In the genomic region with DNA sequence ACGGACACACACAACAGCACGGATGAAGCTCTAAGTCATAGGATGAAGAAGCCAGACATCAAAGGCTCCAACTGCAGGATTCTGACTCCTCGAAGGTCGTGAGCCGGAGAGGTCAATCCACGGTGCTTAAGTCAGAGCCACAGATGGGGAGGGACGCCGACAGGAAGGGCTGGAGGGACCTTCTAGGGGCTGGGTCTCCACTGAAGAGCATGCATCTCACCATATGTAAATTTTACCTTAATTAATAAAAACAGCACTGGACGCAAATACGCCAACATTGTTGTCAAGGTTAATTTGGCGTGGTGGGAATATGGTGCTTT, we compare ENCODE assay signal across 30 cellular contexts. TPM values are rescaled to one million over a fixed set of nuclear protein-coding genes. Genes with fewer than 3 reads are reported as not detected.
"Had no signal": no experiment of that assay in that cellular context is flagged by ENCODE, and none has a peak within 500 bp of the region (broad histone marks: within the 10 kb centered on the region; RNA-seq: fewer than 3 reads in every experiment).

No MANE protein-coding gene starts in this region.

- H3K36me3 Mint-ChIP-seq: mesothelial cell of epicardium; naive thymus-derived CD4-positive, alpha-beta T cell; natural killer cell treated with Interleukin-12 subunit alpha and Interleukin-12 subunit beta and Interleukin-15 and Interleukin-18, amount 100 ng/mL, for 72 hours; stimulated activated effector memory CD8-positive, alpha-beta T cell treated with anti-CD3 and anti-CD28 coated beads, Interleukin-12 subunit alpha, Interleukin-12 subunit beta, amount 100 ng/mL, for 72 hours; type B pancreatic cell had no signal

- H3K4me2 ChIP-seq: hepatocyte had no signal

- H2AFZ ChIP-seq: hepatocyte had no signal

- H3K9me3 Mint-ChIP-seq: mesothelial cell of epicardium; stimulated activated effector memory CD8-positive, alpha-beta T cell treated with anti-CD3 and anti-CD28 coated beads, Interleukin-12 subunit alpha, Interleukin-12 subunit beta, amount 100 ng/mL, for 72 hours; type B pancreatic cell had no signal

- H3K9me3 ChIP-seq: lower lobe of right lung, ovary, right atrium auricular region, sigmoid colon, spleen, tibial nerve, vagina had no signal

- H3K36me3 ChIP-seq: heart right ventricle, lower lobe of right lung, ovary, right atrium auricular region, sigmoid colon, spleen, tibial nerve, vagina had no signal

- H3K27ac Mint-ChIP-seq: mesothelial cell of epicardium; naive thymus-derived CD4-positive, alpha-beta T cell; natural killer cell treated with Interleukin-12 subunit alpha and Interleukin-12 subunit beta and Interleukin-15 and Interleukin-18, amount 100 ng/mL, for 72 hours; progenitor cell of endocrine pancreas; stimulated activated effector memory CD8-positive, alpha-beta T cell treated with anti-CD3 and anti-CD28 coated beads, Interleukin-12 subunit alpha, Interleukin-12 subunit beta, amount 100 ng/mL, for 72 hours; stimulated activated naive CD8-positive, alpha-beta T cell treated with anti-CD3 and anti-CD28 coated beads, Interleukin-15, amount 100 ng/mL, for 72 hours; type B pancreatic cell had no signal

- H3K79me2 ChIP-seq: hepatocyte had no signal

- DNase-seq: islet precursor cell; kidney glomerular epithelial cell; lower lobe of right lung; mesendoderm; naive thymus-derived CD4-positive, alpha-beta T cell; sigmoid colon; small intestine; stimulated activated CD4-positive, alpha-beta T cell treated with anti-CD3 and anti-CD28 coated beads, Interleukin-4, amount 100 ng/mL, for 24 hours; stimulated activated naive CD4-positive, alpha-beta T cell treated with Interleukin-2 at 50 U/mL for 16 hours; stimulated activated naive CD8-positive, alpha-beta T cell treated with anti-CD3 and anti-CD28 coated beads, Interleukin-15, amount 100 ng/mL, for 72 hours; substantia nigra had no signal

- H3K27me3 ChIP-seq: hepatocyte, ovary, right atrium auricular region, vagina had no signal

- H3K4me3 ChIP-seq: heart right ventricle, hepatocyte, lower lobe of right lung, ovary, right atrium auricular region, sigmoid colon, spleen, tibial nerve, vagina had no signal

- ATAC-seq: left lobe of liver; naive thymus-derived CD4-positive, alpha-beta T cell; natural killer cell treated with Interleukin-12 subunit alpha and Interleukin-12 subunit beta and Interleukin-15 and Interleukin-18, amount 100 ng/mL, for 72 hours; stimulated activated effector memory CD8-positive, alpha-beta T cell treated with anti-CD3 and anti-CD28 coated beads, Interleukin-12 subunit alpha, Interleukin-12 subunit beta, amount 100 ng/mL, for 72 hours; stimulated activated naive CD8-positive, alpha-beta T cell treated with anti-CD3 and anti-CD28 coated beads, Interleukin-15, amount 100 ng/mL, for 72 hours had no signal

- H3K27ac ChIP-seq: hepatocyte, lower lobe of right lung, ovary, right atrium auricular region, sigmoid colon, spleen, tibial nerve, vagina had no signal

- H3K4me3 Mint-ChIP-seq: mesothelial cell of epicardium; naive thymus-derived CD4-positive, alpha-beta T cell; natural killer cell treated with Interleukin-12 subunit alpha and Interleukin-12 subunit beta and Interleukin-15 and Interleukin-18, amount 100 ng/mL, for 72 hours; stimulated activated effector memory CD8-positive, alpha-beta T cell treated with anti-CD3 and anti-CD28 coated beads, Interleukin-12 subunit alpha, Interleukin-12 subunit beta, amount 100 ng/mL, for 72 hours; stimulated activated naive CD8-positive, alpha-beta T cell treated with anti-CD3 and anti-CD28 coated beads, Interleukin-15, amount 100 ng/mL, for 72 hours; type B pancreatic cell had no signal

- H3K4me1 Mint-ChIP-seq: naive thymus-derived CD4-positive, alpha-beta T cell; stimulated activated effector memory CD8-positive, alpha-beta T cell treated with anti-CD3 and anti-CD28 coated beads, Interleukin-12 subunit alpha, Interleukin-12 subunit beta, amount 100 ng/mL, for 72 hours; stimulated activated naive CD8-positive, alpha-beta T cell treated with anti-CD3 and anti-CD28 coated beads, Interleukin-15, amount 100 ng/mL, for 72 hours had no signal

RNA-seq across cellular contexts. Expression of a gene that starts 17.0 kb away (rescaled TPM):
- total RNA-seq: hepatocyte; lower lobe of right lung; mononuclear cell; naive thymus-derived CD4-positive, alpha-beta T cell; natural killer cell treated with Interleukin-12 subunit alpha and Interleukin-12 subunit beta and Interleukin-15 and Interleukin-18, amount 100 ng/mL, for 72 hours; omental fat pad; pulmonary artery endothelial cell; renal cortical epithelial cell; right atrium auricular region had no signal

RNA-seq across cellular contexts. Expression of a gene that starts 51.1 kb away (rescaled TPM):
- total RNA-seq: hepatocyte; left cardiac atrium; left lobe of liver; liver; lower lobe of right lung; mononuclear cell; natural killer cell treated with Interleukin-12 subunit alpha and Interleukin-12 subunit beta and Interleukin-15 and Interleukin-18, amount 100 ng/mL, for 72 hours; omental fat pad; pulmonary artery endothelial cell; renal cortical epithelial cell; right atrium auricular region; sigmoid colon; vagina had no signal
